ENCODE assay signal across 8 cellular contexts in genomic region chr11:8682219-8683114, GRCh38. TPM values are rescaled to one million over a fixed set of nuclear protein-coding genes. Genes with fewer than 3 reads are reported as not detected.
DNase-seq lines count a peak whose midpoint lies in the region; ATAC-seq, FAIRE-seq and TF ChIP-seq lines count a peak whose summit lies in the region.

TSS of gene RPL27A (plus strand) at chr11:8682792. CDS start at chr11:8682814, 22 bp downstream.
TSS of gene TRIM66 (minus strand) at chr11:8682665. CDS start at chr11:8672274, 10,391 bp downstream.

- POLR2A ChIA-PET in AG04450 (lab: Yijun Ruan, JAX): interaction anchor here (0.5 to 2.5 kb wide), 13 partner anchors 9 to 229 kb away, joined by 3 to 15 read pairs (median 6); a partner anchor contains a TSS

- H3K27me3 ChIP-seq in AG04450 (ENCODE audit: control insufficient read depth, insufficient read depth, low read length): no peaks in the 10 kb centered on the region
- H3K27me3 ChIP-seq in small intestine (ENCODE audit: control insufficient read depth in 2 of 2, insufficient read depth in 2 of 2, low read length in 2 of 2): no peaks in the 10 kb centered on the region

- ATAC-seq in GM18907 (IDR thresholded peaks at IDR 0.05; ENCODE audit: unreplicated experiment) (peak; percentile 95), HG03139 (IDR thresholded peaks at IDR 0.05; ENCODE audit: unreplicated experiment) (peak; percentile 96)

- FAIRE-seq in small intestine (lab: Jason Lieb, UNC): no peak

- H3K27ac ChIP-seq in AG04450 (ENCODE audit: low read depth, low read length): peak within 1 kb of the TSS; percentile 91
- H3K27ac ChIP-seq in VCaP: peak within 1 kb of the TSS; percentile 96
- peak within 1 kb of the TSS; percentile 90 to 98 for H3K27ac ChIP-seq in small intestine (ENCODE audit: low read depth in 1 of 2, low read length in 1 of 2)

- DNase-seq in AG04450 (ENCODE audit: low read depth, low spot score) (peak; percentile 91), NCI-H2196 treated with DMSO at 0.1 percent for 48 hours (lab: John Stamatoyannopoulos, UW; ENCODE audit: unreplicated experiment) (peak; percentile 87), T47D (ENCODE audit: low read depth in 1 of 2, low spot score in 1 of 2) (peak; percentile 32 to 95), iPS-NIHi11 (ENCODE audit: low spot score) (peak; percentile 87), small intestine (peak; percentile 96)

- in situ Hi-C loops in T47D (cut with HindIII; ENCODE audit: low pct_unique_long_range_greater_than_20kb, low sequenced_read_pairs): no loop called here

- peaks cover 3% of the 10 kb centered on the region in 2 donors for H3K4me1 ChIP-seq in small intestine (ENCODE audit: control insufficient read depth in 2 of 2, insufficient read depth in 1 of 2, low read depth in 1 of 2, low read length in 1 of 2)

- 0 to 1% (median 0%) methylated on average over 69 to 73 of the region's 73 CpGs for WGBS in small intestine, 3 donors

- peak within 1 kb of the TSS; percentile 76 for H3K4me3 ChIP-seq in AG04450 (ENCODE audit: low read depth, low read length)
- H3K4me3 ChIP-seq in small intestine (ENCODE audit: low read depth in 1 of 2, low read length in 2 of 2): peak within 1 kb of the TSS; percentile 79 to 80

- TF ChIP-seq CTCF in AG04450 (IDR thresholded peaks at IDR 0.05; ENCODE audit: low read depth, low read length) (peak; percentile 29), VCaP (conservative IDR thresholded peaks at IDR 0.05) (no peak)

- peaks cover 12 to 22% of the 10 kb centered on the region in 2 donors for H3K36me3 ChIP-seq in small intestine (ENCODE audit: control insufficient read depth in 2 of 2, insufficient read depth in 2 of 2, low read length in 2 of 2)

- no peaks in the 10 kb centered on the region; the same call in 1 of the 2 replicates for H3K9me3 ChIP-seq in AG04450 (ENCODE audit: control insufficient read depth, insufficient read depth, low read length)
- no peaks in the 10 kb centered on the region for H3K9me3 ChIP-seq in small intestine (ENCODE audit: control insufficient read depth, low read depth)

- CTCF ChIA-PET in AG04450 (lab: Charles Lee): interaction anchor here (1.9 kb wide), 1 partner anchor 277 kb away, joined by 8 read pairs; no protein-coding TSS in a partner anchor

RNA-seq across cellular contexts. Expression of gene RPL27A, which starts in this region (rescaled TPM):
- polyA plus RNA-seq in AG04450 (2011; rRNA removed) (941 and 1,068 TPM in 2 replicates), small intestine (1,000 to 10,000 TPM; 2,503 to 4,316 (median 3,232) TPM)
- 269 and 283 TPM in 2 replicates for polyA minus RNA-seq in AG04450 (2011; rRNA and poly(A)+ RNA removed)

RNA-seq across cellular contexts. Expression of gene TRIM66, which starts in this region (rescaled TPM):
- 4.2 and 6.3 TPM in 2 replicates for polyA plus RNA-seq in AG04450 (2011; rRNA removed)
- polyA minus RNA-seq in AG04450 (2011; rRNA and poly(A)+ RNA removed): 9.2 and 9.8 TPM in 2 replicates
- polyA plus RNA-seq in small intestine: 1 to 10 TPM; 1.4 to 4.9 (median 3.1) TPM

Comparison
In these comparisons a context has a peak if more than half of its experiments do, and no peak if none do; other contexts are left out.
1. Peak in every context shown above with its lines: DNase-seq, ATAC-seq, H3K4me3 ChIP-seq and H3K27ac ChIP-seq.